In the genomic region with DNA sequence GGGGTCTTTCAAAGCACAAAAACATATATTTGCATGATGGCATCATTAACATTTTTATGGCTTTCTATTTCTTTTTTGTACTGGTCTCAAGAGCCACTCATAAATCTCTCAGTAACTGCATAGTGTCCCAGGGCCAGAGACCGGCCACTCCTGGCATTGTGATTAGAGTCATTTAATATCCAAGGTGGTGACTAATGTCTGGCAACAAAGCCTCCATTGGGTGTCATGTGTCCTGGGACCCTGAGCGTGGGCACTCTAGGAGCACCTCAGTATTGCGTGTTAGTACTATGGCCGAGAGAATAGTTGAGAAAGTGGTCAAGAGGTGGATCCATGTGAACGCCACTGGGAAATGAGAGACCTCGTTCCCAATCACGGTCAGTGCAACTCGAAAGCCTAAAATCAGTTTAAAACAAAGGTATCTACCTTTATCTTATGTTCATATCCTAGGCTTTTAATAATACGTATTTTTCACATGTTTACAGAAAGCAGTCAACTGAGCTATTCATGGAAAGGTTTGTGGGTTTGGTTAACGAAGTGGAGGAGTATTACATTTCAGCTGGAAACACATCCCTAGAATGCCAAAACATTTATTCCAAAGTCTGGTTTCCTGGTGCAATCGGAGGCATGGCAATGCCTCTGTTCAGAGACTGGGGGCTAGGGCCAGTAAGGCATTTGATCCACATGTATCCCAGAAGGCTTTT, we compare ENCODE assay signal across 18 cellular contexts. TPM values are rescaled to one million over a fixed set of nuclear protein-coding genes. Genes with fewer than 3 reads are reported as not detected.
DNase-seq lines count a peak whose midpoint lies in the region; ATAC-seq and TF ChIP-seq lines count a peak whose summit lies in the region.
"Had no signal": no experiment of that assay in that cellular context is flagged by ENCODE, and none has a peak within 500 bp of the region (broad histone marks: within the 10 kb centered on the region; RNA-seq: fewer than 3 reads in every experiment).

No MANE protein-coding gene starts in this region.

- no peaks in the 10 kb centered on the region for H3K9me3 ChIP-seq in ovary
- H3K9me3 ChIP-seq in uterus, result no peaks in the 10 kb centered on the region
- H3K9me3 ChIP-seq: MG63 had no signal

- intact Hi-C loops in ovary (cut with DNase I), result no loop called here
- intact Hi-C loops in uterus (cut with DNase I; ENCODE audit: low total_unique reads), result no loop called here

- no peak for TF ChIP-seq CTCF in ovary (IDR thresholded peaks at IDR 0.05)
- no peak for TF ChIP-seq CTCF in uterus (IDR thresholded peaks at IDR 0.05)

- peak overlapping the region; percentile 46 to 62 for H3K27ac ChIP-seq in ovary
- H3K27ac ChIP-seq in uterus, result peak overlapping the region; percentile 95 to 99
- H3K27ac ChIP-seq: KMS-11 had no signal

- no peak for TF ChIP-seq EP300 in ovary (IDR thresholded peaks at IDR 0.05)

- H3K36me3 ChIP-seq in ovary (no peaks in the 10 kb centered on the region), uterus (no peaks in the 10 kb centered on the region)
- H3K36me3 ChIP-seq: MG63 had no signal

- peak overlapping the region; percentile 61 for H3K4me3 ChIP-seq in ovary
- H3K4me3 ChIP-seq in uterus, result peak overlapping the region; percentile 44 to 59
- H3K4me3 ChIP-seq: MG63 had no signal

- no peak for TF ChIP-seq POLR2A in ovary (IDR thresholded peaks at IDR 0.05)
- TF ChIP-seq POLR2A in uterus (IDR thresholded peaks at IDR 0.05), result no peak

- DNase-seq in LHCN-M2 (ENCODE audit: low read depth) (peak; percentile 16), fibroblast of gingiva (ENCODE audit: low read depth) (peak; percentile 51), ovary (no peak), uterus (no peak), T1000 (lab: John Stamatoyannopoulos, UW) (no peak)
- DNase-seq: ACHN, AML-193, HFFc6, MG63, NCI-H1092 treated with DMSO at 0.1 percent for 48 hours, NCI-H1694, NCI-H226, NCI-H524 treated with DMSO at 0.1 percent for 48 hours had no signal

- ATAC-seq in GM21576 (IDR thresholded peaks at IDR 0.05; ENCODE audit: unreplicated experiment) (no peak), HG03460 (IDR thresholded peaks at IDR 0.05; ENCODE audit: unreplicated experiment) (no peak)
- ATAC-seq: Panc1 had no signal

- H3K27me3 ChIP-seq in ovary (no peaks in the 10 kb centered on the region), uterus (no peaks in the 10 kb centered on the region)

- WGBS in ovary, 3 donors, result 50 to 58% (median 52%) methylated on average over 11 of the region's 11 CpGs

- peaks cover 11% of the 10 kb centered on the region for H3K4me1 ChIP-seq in ovary (ENCODE audit: insufficient read depth)
- H3K4me1 ChIP-seq in uterus, result no peaks in the 10 kb centered on the region

RNA-seq across cellular contexts. Expression of gene ESR1, which starts 2.7 kb away (rescaled TPM):
- total RNA-seq in LHCN-M2 (2014; rRNA removed) (0.23 and 0.58 TPM in 2 replicates), ovary (10 to 100 TPM; 13.4 to 44.5 (median 24.1) TPM), uterus (100 to 1,000 TPM in 3 of 4 donors, 10 to 100 TPM in 1; 29.1 to 225 (median 141) TPM)
- polyA plus RNA-seq in LHCN-M2 (2012), result 0.13 TPM
- polyA plus RNA-seq in ovary, result 10 to 100 TPM in 1 of 2 donors, 1 to 10 TPM in 1; 6.6 to 15.1 TPM
- total RNA-seq: HepG2 had no signal
- polyA plus RNA-seq: HepG2 had no signal

Comparison
In these comparisons a context has a peak if more than half of its experiments do, and no peak if none do; other contexts are left out.
1. DNase-seq: peak in LHCN-M2 (single experiment) and fibroblast of gingiva (single experiment); none in ovary (0 of 5), uterus (0 of 2) and T1000 (single experiment).